1 cellular context compared by ENCODE assay signal in genomic region chr1:62198781-62199125, GRCh38.
TF ChIP-seq lines count a peak whose summit lies in the region.

No MANE protein-coding gene starts in this region.

TF ChIP-seq in HepG2, 621 proteins besides CTCF, POLR2A, EP300 and RAD21 (continued from another document):
- TF ChIP-seq ZBTB49 (CRISPR knock-in tag; IDR thresholded peaks at IDR 0.05; ENCODE audit: borderline replicate concordance) (no peak), HDAC2 (CRISPR knock-in tag; IDR thresholded peaks at IDR 0.05) (peak; percentile 73), MIER3 (CRISPR knock-in tag; IDR thresholded peaks at IDR 0.05; ENCODE audit: borderline replicate concordance) (0 out of 2 replicates have a peak, but pooled peaks have one; percentile 24), SMC3 (IDR thresholded peaks at IDR 0.05; ENCODE audit: low read length) (no peak), ATF4 (CRISPR knock-in tag; IDR thresholded peaks at IDR 0.05) (peak in 1 of 2 experiments; percentile 87; a peak in 2 of 4 replicates), PATZ1 (CRISPR knock-in tag; IDR thresholded peaks at IDR 0.05) (0 out of 2 replicates have a peak, but pooled peaks have one; percentile 26), DRAP1 (CRISPR knock-in tag; IDR thresholded peaks at IDR 0.05) (no peak), RERE (CRISPR knock-in tag; IDR thresholded peaks at IDR 0.05; ENCODE audit: low read depth) (peak; percentile 55; the same call in 1 of the 2 replicates), ZNF788 (CRISPR knock-in tag; IDR thresholded peaks at IDR 0.05; ENCODE audit: borderline replicate concordance) (peak; percentile 32; the same call in 1 of the 2 replicates), FOSL2 (CRISPR knock-in tag; IDR thresholded peaks at IDR 0.05) (peak; percentile 67), FOXP1 (IDR thresholded peaks at IDR 0.05) (no peak), FOXP1 (CRISPR knock-in tag; IDR thresholded peaks at IDR 0.05) (0 out of 2 replicates have a peak, but pooled peaks have one; percentile 24), THAP9 (CRISPR knock-in tag; IDR thresholded peaks at IDR 0.05; ENCODE audit: borderline replicate concordance) (no peak), ZNF124 (CRISPR knock-in tag; IDR thresholded peaks at IDR 0.05) (0 out of 2 replicates have a peak, but pooled peaks have one; percentile 36), THAP11 (CRISPR knock-in tag; IDR thresholded peaks at IDR 0.05) (peak; percentile 49; the same call in 1 of the 2 replicates), GTF2F1 (IDR thresholded peaks at IDR 0.05; ENCODE audit: low read length) (no peak), NR2F2 (IDR thresholded peaks at IDR 0.05; ENCODE audit: borderline replicate concordance, low read depth) (0 out of 2 replicates have a peak, but pooled peaks have one; percentile 29), GMEB2 (CRISPR knock-in tag; IDR thresholded peaks at IDR 0.05; ENCODE audit: low read depth) (no peak), FOXP4 (CRISPR knock-in tag; IDR thresholded peaks at IDR 0.05) (peak; percentile 61), ARID4A (CRISPR knock-in tag; IDR thresholded peaks at IDR 0.05; ENCODE audit: borderline replicate concordance) (peak; percentile 49; the same call in 1 of the 2 replicates), SKIL (CRISPR knock-in tag; IDR thresholded peaks at IDR 0.05; ENCODE audit: borderline replicate concordance) (0 out of 2 replicates have a peak, but pooled peaks have one; percentile 17), SOX13 (IDR thresholded peaks at IDR 0.05) (no peak), SOX13 (CRISPR knock-in tag; conservative IDR thresholded peaks at IDR 0.05 in 1 of 2, IDR thresholded peaks at IDR 0.05 in 1 of 2) (peak in 1 of 2 experiments; percentile 63; a peak in 1 of 4 replicates), TBX2 (CRISPR knock-in tag; IDR thresholded peaks at IDR 0.05; ENCODE audit: borderline replicate concordance) (peak; percentile 64; the same call in 1 of the 2 replicates)
